Comparison of ENCODE assay signal across 32 cellular contexts in the genomic region with DNA sequence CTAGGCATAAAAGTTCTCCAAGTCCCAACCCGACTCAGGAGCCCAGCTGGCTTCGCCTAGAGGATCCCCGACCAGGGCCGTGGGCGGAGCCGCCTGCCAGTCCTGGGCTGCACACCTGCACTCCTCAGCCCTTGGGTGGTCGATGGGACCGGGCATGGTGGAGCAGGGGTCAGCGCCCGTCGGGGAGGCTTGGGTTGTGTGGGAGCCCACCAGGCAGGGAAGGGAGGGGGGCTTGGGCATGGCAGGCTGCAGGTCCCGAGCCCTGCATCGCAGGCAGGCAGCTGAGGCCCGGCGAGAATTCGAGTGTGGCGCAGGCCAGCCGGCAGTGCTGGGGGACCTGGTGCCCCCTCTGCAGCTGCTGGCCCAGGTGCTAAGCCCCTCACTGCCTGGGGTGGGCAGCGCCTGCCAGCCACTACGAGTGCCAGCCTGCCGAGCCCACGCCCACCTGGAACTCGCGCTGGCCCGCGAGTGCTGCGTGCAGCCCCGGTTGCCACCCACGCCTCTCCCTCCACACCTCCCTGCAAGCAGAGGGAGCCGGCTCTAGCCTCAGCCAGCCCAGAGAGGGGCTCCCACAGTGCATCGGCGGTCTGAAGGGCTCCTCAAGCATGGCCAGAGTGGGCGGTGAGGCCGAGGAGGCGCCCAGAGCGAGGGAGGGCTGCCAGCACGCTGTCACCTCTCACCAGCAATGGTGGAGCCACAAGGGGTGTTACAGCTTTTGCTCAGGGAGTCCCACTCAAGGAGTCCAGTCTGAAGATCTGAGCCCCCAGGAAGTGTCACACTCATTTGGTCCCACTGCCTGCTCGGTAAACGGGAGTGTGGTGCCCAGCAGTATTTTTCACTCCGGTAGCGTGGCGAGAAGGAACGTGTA.
"Had no signal": no experiment of that assay in that cellular context is flagged by ENCODE, and none has a peak within 500 bp of the region (broad histone marks: within the 10 kb centered on the region; RNA-seq: fewer than 3 reads in every experiment).

No MANE protein-coding gene starts in this region.

- ATAC-seq: activated CD8-positive, alpha-beta T cell treated with anti-CD3 and anti-CD28 coated beads, Interleukin-2, amount 10 ng/mL, durations not matched to agents 7 days and 5 days; activated naive CD8-positive, alpha-beta T cell treated with anti-CD3 and anti-CD28 coated beads, Interleukin-2, amount 50 U/mL, for 24 hours; PC-3; Right ventricle myocardium inferior; SK-N-SH treated with all-trans-retinoic acid at 6 μM for 48 hours had no signal

- DNase-seq: activated CD4-positive, alpha-beta T cell treated with anti-CD3 and anti-CD28 coated beads for 1 hour; activated CD4-positive, alpha-beta T cell treated with anti-CD3 and anti-CD28 coated beads, Interleukin-2, amount 10 ng/mL, durations not matched to agents 7 days and 5 days; activated CD4-positive, alpha-beta T cell treated with anti-CD3 and anti-CD28 coated beads, Interleukin-2, amount 50 U/mL, for 48 hours; activated CD4-positive, CD25-positive, alpha-beta regulatory T cell; activated CD8-positive, alpha-beta T cell treated with anti-CD3 and anti-CD28 coated beads, Interleukin-2, amount 10 ng/mL, durations not matched to agents 7 days and 5 days; activated gamma-delta T cell; activated naive CD4-positive, alpha-beta T cell treated with Interleukin-2 at 50 U/mL for 16 hours; activated naive CD8-positive, alpha-beta T cell treated with anti-CD3 and anti-CD28 coated beads, Interleukin-2, amount 50 U/mL, for 24 hours; activated T-cell treated with anti-CD3 and anti-CD28 coated beads, Interleukin-2, amount 50 U/mL, for 24 hours; anterior cingulate cortex; caudate nucleus; cerebellar nuclear complex; Karpas-422; KBM-7; NCI-H1105; NCI-H1417 treated with DMSO at 0.1 percent for 48 hours; NCI-H1694; NCI-H1930; NCI-H345; NCI-H524 treated with DMSO at 0.1 percent for 48 hours; PC-3; SIG-M5; SW 1271; T-helper 1 cell; T-helper 2 cell; T-helper 9 cell had no signal

- H3K27ac ChIP-seq: RWPE1, VCaP had no signal

- FAIRE-seq: bronchial epithelial cell, RCC 7860 had no signal
